14 cellular contexts compared by ENCODE assay signal in genomic region chr3:171680690-171681416, GRCh38.
DNase-seq lines count a peak whose midpoint lies in the region; ATAC-seq and TF ChIP-seq lines count a peak whose summit lies in the region.
"Had no signal": no experiment of that assay in that cellular context is flagged by ENCODE, and none has a peak within 500 bp of the region (broad histone marks: within the 10 kb centered on the region; RNA-seq: fewer than 3 reads in every experiment).

No MANE protein-coding gene starts in this region.

- H2BK20ac ChIP-seq in IMR-90 (ENCODE audit: low read depth, low read length), result no peak overlapping the region

- no peak overlapping the region for H3K4ac ChIP-seq in IMR-90 (ENCODE audit: low read depth, low read length)

- H2AFZ ChIP-seq in IMR-90 (replicated peaks; ENCODE audit: low read length, poor library complexity) (no peak overlapping the region), PC-9 (no peak overlapping the region)

- H3K4me3 ChIP-seq in IMR-90 (ENCODE audit: insufficient read depth, low read depth, low read length), result no peak overlapping the region
- no peak overlapping the region for H3K4me3 ChIP-seq in colonic mucosa
- H3K4me3 ChIP-seq in muscle layer of duodenum (ENCODE audit: low read depth in 1 of 2, low read length in 2 of 2), result no peak overlapping the region
- H3K4me3 ChIP-seq in PC-9, result no peak overlapping the region
- H3K4me3 ChIP-seq: MG63 had no signal

- no peak overlapping the region for H4K5ac ChIP-seq in IMR-90 (ENCODE audit: low read depth, low read length)

- H3K4me1 ChIP-seq in IMR-90 (ENCODE audit: control insufficient read depth, insufficient read depth, low read length) (0 out of 2 replicates have a peak, but pooled peaks cover 1% of the 10 kb centered on the region), colonic mucosa (peaks cover 4% of the 10 kb centered on the region), muscle layer of duodenum (ENCODE audit: control insufficient read depth in 1 of 2, insufficient read depth in 2 of 2, low read length in 2 of 2) (no peaks in the 10 kb centered on the region), PC-9 (replicated peaks; ENCODE audit: insufficient read depth) (no peaks in the 10 kb centered on the region; the same call in 1 of the 2 replicates)

- no TSS peak for BruUV-seq in IMR-90 (replicated peaks; lab: Mats Ljungman, UMichigan)
- BruUV-seq in PC-9 (replicated peaks; lab: Mats Ljungman, UMichigan), result no TSS peak

- POLR2A ChIA-PET in IMR-90 (lab: Charles Lee; ENCODE audit: unreplicated experiment) (interaction anchor here (0.6 kb wide), 1 partner anchor 9 kb away, joined by 3 read pairs; no protein-coding TSS in a partner anchor), PC-9 (lab: Charles Lee; ENCODE audit: unreplicated experiment) (interaction anchor here (0.6 kb wide), 1 partner anchor 35 kb away, joined by 8 read pairs; no protein-coding TSS in a partner anchor)

- no peaks in the 10 kb centered on the region for H3K79me2 ChIP-seq in PC-9 (ENCODE audit: low read depth)

- H4K20me1 ChIP-seq in IMR-90 (ENCODE audit: insufficient read depth, low read length), result no peaks in the 10 kb centered on the region
- no peaks in the 10 kb centered on the region for H4K20me1 ChIP-seq in PC-9 (ENCODE audit: insufficient read depth)

- TF ChIP-seq RAD21 in IMR-90 (IDR thresholded peaks at IDR 0.05; ENCODE audit: low read length), result no peak

- H3K9ac ChIP-seq in IMR-90 (ENCODE audit: low read depth, low read length) (no peak overlapping the region), colonic mucosa (ENCODE audit: low read depth in 2 of 2, low read length in 2 of 2) (peak overlapping the region in 1 of 2 donors; percentile 7)

- DNase-seq in IMR-90 (no peak), colonic mucosa (no peak), PC-9 (no peak), activated T-cell treated with anti-CD3 and anti-CD28 coated beads for 4 hours (no peak)
- DNase-seq: DMS153, HCEC 1CT, MG63, NCI-H1105, NCI-H2029, NCI-H510A treated with DMSO at 0.1 percent for 48 hours, RPMI8226 had no signal

- no peaks in the 10 kb centered on the region for H3K9me2 ChIP-seq in PC-9 (ENCODE audit: insufficient read depth)

- intact Hi-C loops in IMR-90 (cut with micrococcal nuclease) (no loop called here), colonic mucosa (cut with DNase I) (no loop called here), PC-9 (cut with micrococcal nuclease; ENCODE audit: unreplicated experiment) (no loop called here)

- H3K27ac ChIP-seq in IMR-90 (ENCODE audit: insufficient read depth, low read length), result no peak overlapping the region
- H3K27ac ChIP-seq in colonic mucosa, result peak overlapping the region; percentile 69
- H3K27ac ChIP-seq in muscle layer of duodenum (ENCODE audit: low read length), result peak overlapping the region; percentile 1
- H3K27ac ChIP-seq in PC-9, result no peak overlapping the region

- H3K14ac ChIP-seq in IMR-90 (replicated peaks; ENCODE audit: low read depth, low read length), result no peak overlapping the region

- no peak overlapping the region for H3K18ac ChIP-seq in IMR-90 (ENCODE audit: low read depth, low read length)

- ATAC-seq in IMR-90 (ENCODE audit: low read depth) (no peak), HG02981 (IDR thresholded peaks at IDR 0.05; ENCODE audit: unreplicated experiment) (no peak), GM21381 (IDR thresholded peaks at IDR 0.05; ENCODE audit: unreplicated experiment) (no peak)

- WGBS in IMR-90 (ENCODE audit: extremely low coverage in 2 of 2, insufficient read length in 1 of 2), 2 experiments, result 72% methylated on average over 4 of the region's 6 CpGs; no CpG with 5 or more reads in 1 of the 2 experiments

- no peak overlapping the region for H3K23ac ChIP-seq in IMR-90 (ENCODE audit: low read depth, low read length)

- no peak overlapping the region for H3K56ac ChIP-seq in IMR-90 (ENCODE audit: extremely low read depth, insufficient read depth, low read length)

- no peak for TF ChIP-seq CTCF in IMR-90 (conservative IDR thresholded peaks at IDR 0.05; ENCODE audit: low read depth, low read length)
- no peak for TF ChIP-seq CTCF in colonic mucosa (IDR thresholded peaks at IDR 0.05)
- no peak for TF ChIP-seq CTCF in PC-9 (conservative IDR thresholded peaks at IDR 0.05)

- no peaks in the 10 kb centered on the region for H3K9me1 ChIP-seq in IMR-90 (ENCODE audit: insufficient read depth, low read length)

- dilution Hi-C loops in IMR-90 (cut with HindIII; ENCODE audit: low sequenced_read_pairs, unreplicated experiment), result no loop called here

- H4K91ac ChIP-seq in IMR-90 (ENCODE audit: insufficient read depth, low read depth, low read length), result no peak overlapping the region

- H3K36me3 ChIP-seq in IMR-90 (ENCODE audit: control insufficient read depth, insufficient read depth, low read length), result peaks cover 6% of the 10 kb centered on the region
- no peaks in the 10 kb centered on the region for H3K36me3 ChIP-seq in colonic mucosa
- peaks cover 8 to 16% of the 10 kb centered on the region in 2 donors for H3K36me3 ChIP-seq in muscle layer of duodenum (ENCODE audit: control insufficient read depth in 1 of 2, insufficient read depth in 2 of 2, low read length in 2 of 2)
- H3K36me3 ChIP-seq in PC-9 (ENCODE audit: low read depth), result no peaks in the 10 kb centered on the region
- H3K36me3 ChIP-seq: MG63 had no signal

- H3K79me1 ChIP-seq in IMR-90 (ENCODE audit: low read depth in 1 of 2, low read length in 2 of 2), result no peaks in the 10 kb centered on the region

- H2AK9ac ChIP-seq in IMR-90 (replicated peaks; ENCODE audit: low read depth, low read length, poor library complexity), result no peak overlapping the region

- H3K4me2 ChIP-seq in IMR-90 (ENCODE audit: low read depth, low read length), result no peak overlapping the region
- H3K4me2 ChIP-seq in PC-9, result no peak overlapping the region

- H3K9me3 ChIP-seq in IMR-90 (ENCODE audit: control insufficient read depth, insufficient read depth, low read length), result no peaks in the 10 kb centered on the region
- H3K9me3 ChIP-seq in colonic mucosa, result no peaks in the 10 kb centered on the region
- no peaks in the 10 kb centered on the region for H3K9me3 ChIP-seq in muscle layer of duodenum (ENCODE audit: control insufficient read depth in 1 of 2, low read length in 2 of 2)
- no peaks in the 10 kb centered on the region for H3K9me3 ChIP-seq in PC-9 (ENCODE audit: insufficient read depth, low read depth)
- H3K9me3 ChIP-seq: MG63 had no signal

- no peak overlapping the region for H2BK5ac ChIP-seq in IMR-90 (ENCODE audit: low read depth, low read length, poor library complexity, severe bottlenecking)

- no peak for TF ChIP-seq POLR2A in IMR-90 (IDR thresholded peaks at IDR 0.05; ENCODE audit: low read depth, low read length)

- no peaks in the 10 kb centered on the region for H3F3A ChIP-seq in PC-9 (ENCODE audit: insufficient read depth, low read depth)

- H2BK15ac ChIP-seq in IMR-90 (ENCODE audit: low read depth, low read length), result no peak overlapping the region

- CTCF ChIA-PET in IMR-90 (lab: Yijun Ruan, JAX) (no interaction called here), PC-9 (lab: Charles Lee) (interaction anchor here (0.8 kb wide), 1 partner anchor 123 kb away, joined by 3 read pairs; no protein-coding TSS in a partner anchor)

- H2BK120ac ChIP-seq in IMR-90 (ENCODE audit: low read depth, low read length), result no peak overlapping the region

- H2AK5ac ChIP-seq in IMR-90 (ENCODE audit: low read depth, low read length), result no peak overlapping the region

- H4K8ac ChIP-seq in IMR-90 (ENCODE audit: low read depth in 2 of 2, low read length in 2 of 2), result no peak overlapping the region

- no peaks in the 10 kb centered on the region for H3K27me3 ChIP-seq in IMR-90 (ENCODE audit: control insufficient read depth, insufficient read depth, low read length)
- H3K27me3 ChIP-seq in colonic mucosa, result no peaks in the 10 kb centered on the region
- H3K27me3 ChIP-seq in muscle layer of duodenum (ENCODE audit: low read depth, low read length), result no peaks in the 10 kb centered on the region
- H3K27me3 ChIP-seq in PC-9 (ENCODE audit: insufficient read depth, low read depth), result no peaks in the 10 kb centered on the region
- H3K27me3 ChIP-seq: MG63 had no signal

- in situ Hi-C loops in IMR-90 (cut with MboI; ENCODE audit: low sequenced_read_pairs), result no loop called here

TF ChIP-seq in IMR-90, 13 proteins besides CTCF, POLR2A, EP300 and RAD21:
- TF ChIP-seq MAFK (IDR thresholded peaks at IDR 0.05; ENCODE audit: low read depth, low read length), result peak; percentile 74
- TF ChIP-seq SMC3 (IDR thresholded peaks at IDR 0.05; ENCODE audit: low read depth, low read length), result no peak
TF ChIP-seq in IMR-90: peak in this region for 1.

Comparison
In these comparisons a context has a peak if more than half of its experiments do, and no peak if none do; other contexts are left out.
1. H3K27ac ChIP-seq: peak in colonic mucosa (single experiment) and muscle layer of duodenum (single experiment); none in IMR-90 (single experiment) and PC-9 (single experiment).